In the genomic region with DNA sequence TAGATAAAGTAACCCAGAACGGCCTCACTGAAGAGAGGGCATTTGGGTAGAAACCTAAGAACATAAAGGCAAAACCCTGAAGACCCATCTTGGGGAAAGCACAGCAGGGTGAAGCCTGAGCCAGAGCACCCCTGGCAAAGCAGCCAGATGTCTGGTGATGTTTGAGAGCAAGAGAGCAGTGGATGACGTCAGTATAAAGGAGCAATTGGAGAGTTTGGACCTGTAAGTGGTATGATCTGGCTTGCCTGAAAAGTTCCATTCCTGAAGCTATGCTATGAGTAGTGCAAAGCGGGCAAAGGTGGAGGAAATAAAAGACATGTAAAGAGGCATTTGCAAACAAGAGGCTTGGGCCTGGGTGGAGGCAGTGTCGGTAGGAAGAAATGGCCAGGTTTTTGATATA, we compare ENCODE assay signal across 27 cellular contexts.
DNase-seq lines count a peak whose midpoint lies in the region; ATAC-seq, FAIRE-seq and TF ChIP-seq lines count a peak whose summit lies in the region.
"Had no signal": no experiment of that assay in that cellular context is flagged by ENCODE, and none has a peak within 500 bp of the region (broad histone marks: within the 10 kb centered on the region; RNA-seq: fewer than 3 reads in every experiment).

No MANE protein-coding gene starts in this region.

- TF ChIP-seq CTCF in HepG2 (CRISPR knock-in tag; IDR thresholded peaks at IDR 0.05) = no peak
- TF ChIP-seq CTCF in right lobe of liver (IDR thresholded peaks at IDR 0.05) = no peak
- TF ChIP-seq CTCF in bronchial epithelial cell (IDR thresholded peaks at IDR 0.05; ENCODE audit: insufficient read depth, low read length, severe bottlenecking) = no peak

- H3K79me2 ChIP-seq in HepG2 (ENCODE audit: insufficient read depth, low read length) = no peaks in the 10 kb centered on the region

- FAIRE-seq in HepG2 (lab: Jason Lieb, UNC) = no peak
- FAIRE-seq in bronchial epithelial cell (lab: Jason Lieb, UNC) = no peak
- FAIRE-seq: A204.1, D721Med, GM12878, GM12892, GM18507 had no signal

- H3K27ac ChIP-seq in HepG2 (ENCODE audit: extremely low read length, insufficient read depth, low read length) = no peak overlapping the region
- no peak overlapping the region for H3K27ac ChIP-seq in right lobe of liver
- H3K27ac ChIP-seq: BLaER1 had no signal

- TF ChIP-seq EP300 in HepG2 (IDR thresholded peaks at IDR 0.05; ENCODE audit: low read depth in 2 of 2, low read length in 2 of 2) = no peak
- TF ChIP-seq EP300 in HepG2 (CRISPR knock-in tag; IDR thresholded peaks at IDR 0.05; ENCODE audit: borderline replicate concordance) = no peak

- ATAC-seq in HepG2 = no peak
- ATAC-seq in right lobe of liver = no peak
- no peak for ATAC-seq in GM21737 (IDR thresholded peaks at IDR 0.05; ENCODE audit: unreplicated experiment)
- no peak for ATAC-seq in HG02852 (IDR thresholded peaks at IDR 0.05; ENCODE audit: unreplicated experiment)
- ATAC-seq: GM12878 had no signal

- H3K9ac ChIP-seq in HepG2 (ENCODE audit: insufficient read depth, low read depth, low read length) (no peak overlapping the region), endocrine pancreas (ENCODE audit: control insufficient read depth, insufficient read depth, low read length) (peak overlapping the region; percentile 26)
- H3K9ac ChIP-seq: BLaER1 had no signal

- intact Hi-C loops in HepG2 (cut with micrococcal nuclease; ENCODE audit: unreplicated experiment) (no loop called here), right lobe of liver (cut with DNase I) (no loop called here)

- H3K4me3 ChIP-seq in HepG2 (replicated peaks in 1 of 3; ENCODE audit: insufficient read depth in 1 of 3, low read depth in 2 of 3, low read length in 3 of 3) = no peak overlapping the region
- no peak overlapping the region for H3K4me3 ChIP-seq in right lobe of liver
- no peak overlapping the region for H3K4me3 ChIP-seq in bronchial epithelial cell (ENCODE audit: low read depth, low read length)
- no peak overlapping the region for H3K4me3 ChIP-seq in endocrine pancreas (ENCODE audit: control insufficient read depth, insufficient read depth, low read length)
- H3K4me3 ChIP-seq: BLaER1, GM12878 had no signal

- TF ChIP-seq POLR2A in HepG2 (IDR thresholded peaks at IDR 0.05; ENCODE audit: insufficient read depth in 1 of 2, low read depth in 2 of 2, low read length in 2 of 2) (no peak), right lobe of liver (IDR thresholded peaks at IDR 0.05) (no peak)

- no peak overlapping the region for H3K4me2 ChIP-seq in HepG2 (ENCODE audit: low read depth, low read length)
- H3K4me2 ChIP-seq: BLaER1 had no signal

- H2AFZ ChIP-seq in HepG2 (ENCODE audit: low read length) = no peak overlapping the region

- H3K4me1 ChIP-seq in HepG2 (ENCODE audit: insufficient read depth, low read length) = no peaks in the 10 kb centered on the region
- no peaks in the 10 kb centered on the region for H3K4me1 ChIP-seq in right lobe of liver
- H3K4me1 ChIP-seq in endocrine pancreas (ENCODE audit: control insufficient read depth, insufficient read depth, low read length) = no peaks in the 10 kb centered on the region
- H3K4me1 ChIP-seq: BLaER1 had no signal

- no TSS peak for BruUV-seq in HepG2 (replicated peaks; lab: Mats Ljungman, UMichigan)

- no peaks in the 10 kb centered on the region for H3K36me3 ChIP-seq in HepG2 (replicated peaks in 1 of 2; ENCODE audit: control insufficient read depth in 1 of 2, insufficient read depth in 2 of 2, low read length in 2 of 2)
- no peaks in the 10 kb centered on the region for H3K36me3 ChIP-seq in right lobe of liver
- no peaks in the 10 kb centered on the region for H3K36me3 ChIP-seq in bronchial epithelial cell (ENCODE audit: control insufficient read depth, insufficient read depth, low read length)
- H3K36me3 ChIP-seq in endocrine pancreas (ENCODE audit: control insufficient read depth, insufficient read depth, low read length) = no peaks in the 10 kb centered on the region
- H3K36me3 ChIP-seq: BE2C, BLaER1 had no signal

- CTCF ChIA-PET in HepG2 (lab: Yijun Ruan, JAX; ENCODE audit: low intra/inter-chr PET ratio, low total read pairs) = no interaction called here

- in situ Hi-C loops in HepG2 (cut with HindIII; ENCODE audit: extremely low pct_ligation_motif_present, low pct_unique_long_range_greater_than_20kb) = no loop called here

- DNase-seq in HepG2 (ENCODE audit: low spot score) (no peak), right lobe of liver (no peak), NCI-H69 (lab: John Stamatoyannopoulos, UW) (peak; percentile 11), bronchial epithelial cell (ENCODE audit: low read depth) (peak; percentile 5), D341Med (ENCODE audit: low spot score) (no peak)
- DNase-seq: 8988T; ACHN; BE2C; C1 segment of cervical spinal cord; CD4-positive, alpha-beta memory T cell; CD4-positive, CD25-positive, alpha-beta regulatory T cell; CD8-positive, alpha-beta memory T cell; COR-L47; DMS53; DMS79; DND-41; EL; GDM1 had no signal

- POLR2A ChIA-PET in HepG2 (lab: Yijun Ruan, JAX) = no interaction called here

- TF ChIP-seq RAD21 in HepG2 (CRISPR knock-in tag; IDR thresholded peaks at IDR 0.05) = no peak

- no peaks in the 10 kb centered on the region for H4K20me1 ChIP-seq in HepG2 (ENCODE audit: insufficient read depth, low read length)
- H4K20me1 ChIP-seq: BLaER1 had no signal

- WGBS in HepG2 (ENCODE audit: low lambda C conversion rate) = 3% methylated on average over 4 of the region's 4 CpGs
- WGBS in right lobe of liver (ENCODE audit: insufficient coverage, low coverage, low lambda C conversion rate, missing lambda C conversion rate) = 62% methylated on average over 3 of the region's 4 CpGs

- H3K9me3 ChIP-seq in HepG2 (ENCODE audit: low read length) (no peaks in the 10 kb centered on the region), right lobe of liver (no peaks in the 10 kb centered on the region), endocrine pancreas (ENCODE audit: control insufficient read depth, low read length) (no peaks in the 10 kb centered on the region)
- H3K9me3 ChIP-seq: BE2C, BLaER1 had no signal

- H3K27me3 ChIP-seq in HepG2 (ENCODE audit: control insufficient read depth in 1 of 2, insufficient read depth in 2 of 2, low read length in 2 of 2) (no peaks in the 10 kb centered on the region), right lobe of liver (no peaks in the 10 kb centered on the region), bronchial epithelial cell (ENCODE audit: control insufficient read depth, insufficient read depth, low read length) (peaks cover 2% of the 10 kb centered on the region), endocrine pancreas (ENCODE audit: control insufficient read depth, insufficient read depth, low read length) (no peaks in the 10 kb centered on the region)
- H3K27me3 ChIP-seq: BE2C, BLaER1 had no signal

TF ChIP-seq in HepG2, 621 proteins besides CTCF, POLR2A, EP300 and RAD21 (continues in another document):
- TF ChIP-seq, protein P1, sequence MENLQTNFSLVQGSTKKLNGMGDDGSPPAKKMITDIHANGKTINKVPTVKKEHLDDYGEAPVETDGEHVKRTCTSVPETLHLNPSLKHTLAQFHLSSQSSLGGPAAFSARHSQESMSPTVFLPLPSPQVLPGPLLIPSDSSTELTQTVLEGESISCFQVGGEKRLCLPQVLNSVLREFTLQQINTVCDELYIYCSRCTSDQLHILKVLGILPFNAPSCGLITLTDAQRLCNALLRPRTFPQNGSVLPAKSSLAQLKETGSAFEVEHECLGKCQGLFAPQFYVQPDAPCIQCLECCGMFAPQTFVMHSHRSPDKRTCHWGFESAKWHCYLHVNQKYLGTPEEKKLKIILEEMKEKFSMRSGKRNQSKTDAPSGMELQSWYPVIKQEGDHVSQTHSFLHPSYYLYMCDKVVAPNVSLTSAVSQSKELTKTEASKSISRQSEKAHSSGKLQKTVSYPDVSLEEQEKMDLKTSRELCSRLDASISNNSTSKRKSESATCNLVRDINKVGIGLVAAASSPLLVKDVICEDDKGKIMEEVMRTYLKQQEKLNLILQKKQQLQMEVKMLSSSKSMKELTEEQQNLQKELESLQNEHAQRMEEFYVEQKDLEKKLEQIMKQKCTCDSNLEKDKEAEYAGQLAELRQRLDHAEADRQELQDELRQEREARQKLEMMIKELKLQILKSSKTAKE (CRISPR knock-in tag; IDR thresholded peaks at IDR 0.05; ENCODE audit: borderline replicate concordance) = no peak
- TF ChIP-seq SRSF9 (IDR thresholded peaks at IDR 0.05; ENCODE audit: borderline replicate concordance, insufficient read depth, low read depth, low read length, poor library complexity, severe bottlenecking) = no peak
- TF ChIP-seq TAF15 (IDR thresholded peaks at IDR 0.05; ENCODE audit: low read depth, low read length, poor library complexity, severe bottlenecking) = no peak
- no peak for TF ChIP-seq NFYB (CRISPR knock-in tag; IDR thresholded peaks at IDR 0.05)
- TF ChIP-seq ZNF564 (CRISPR knock-in tag; IDR thresholded peaks at IDR 0.05) = no peak
- no peak for TF ChIP-seq ZFP1 (CRISPR knock-in tag; IDR thresholded peaks at IDR 0.05)
- TF ChIP-seq, protein P2, sequence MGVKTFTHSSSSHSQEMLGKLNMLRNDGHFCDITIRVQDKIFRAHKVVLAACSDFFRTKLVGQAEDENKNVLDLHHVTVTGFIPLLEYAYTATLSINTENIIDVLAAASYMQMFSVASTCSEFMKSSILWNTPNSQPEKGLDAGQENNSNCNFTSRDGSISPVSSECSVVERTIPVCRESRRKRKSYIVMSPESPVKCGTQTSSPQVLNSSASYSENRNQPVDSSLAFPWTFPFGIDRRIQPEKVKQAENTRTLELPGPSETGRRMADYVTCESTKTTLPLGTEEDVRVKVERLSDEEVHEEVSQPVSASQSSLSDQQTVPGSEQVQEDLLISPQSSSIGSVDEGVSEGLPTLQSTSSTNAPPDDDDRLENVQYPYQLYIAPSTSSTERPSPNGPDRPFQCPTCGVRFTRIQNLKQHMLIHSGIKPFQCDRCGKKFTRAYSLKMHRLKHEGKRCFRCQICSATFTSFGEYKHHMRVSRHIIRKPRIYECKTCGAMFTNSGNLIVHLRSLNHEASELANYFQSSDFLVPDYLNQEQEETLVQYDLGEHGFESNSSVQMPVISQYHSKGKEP (CRISPR knock-in tag; IDR thresholded peaks at IDR 0.05) = no peak
- no peak for TF ChIP-seq TBL1XR1 (IDR thresholded peaks at IDR 0.05; ENCODE audit: borderline replicate concordance, low read length, partially characterized antibody)
- TF ChIP-seq CREB1 (IDR thresholded peaks at IDR 0.05) = peak; percentile 81
- no peak for TF ChIP-seq CREB1 (CRISPR knock-in tag; IDR thresholded peaks at IDR 0.05)

Comparison
In these comparisons a context has a peak if more than half of its experiments do, and no peak if none do; other contexts are left out.
1. DNase-seq: peak in NCI-H69 (single experiment) and bronchial epithelial cell (single experiment); none in HepG2 (single experiment), right lobe of liver (0 of 3) and D341Med (single experiment).